In genomic region chr5:140240987-140241706, GRCh38 we compare ENCODE assay signal across 8 cellular contexts.
DNase-seq lines count a peak whose midpoint lies in the region; ATAC-seq and TF ChIP-seq lines count a peak whose summit lies in the region.

No MANE protein-coding gene starts in this region.

- no peak overlapping the region for H2AFZ ChIP-seq in fibroblast of lung (ENCODE audit: low read length)

- ATAC-seq in HG03159 (IDR thresholded peaks at IDR 0.05; ENCODE audit: unreplicated experiment), result no peak
- ATAC-seq in GM18511 (IDR thresholded peaks at IDR 0.05; ENCODE audit: unreplicated experiment), result no peak

- H3K9me3 ChIP-seq in fibroblast of lung (ENCODE audit: control insufficient read depth, insufficient read depth, low read depth, low read length), result no peaks in the 10 kb centered on the region

- H3K4me1 ChIP-seq in fibroblast of lung (ENCODE audit: control insufficient read depth, extremely low read depth, insufficient read depth, low read length), result peaks cover 30% of the 10 kb centered on the region

- H3K36me3 ChIP-seq in fibroblast of lung (ENCODE audit: control insufficient read depth, insufficient read depth, low read length), result no peaks in the 10 kb centered on the region

- DNase-seq in HS-27A (ENCODE audit: low read depth) (peak; percentile 49), SHP77 (lab: John Stamatoyannopoulos, UW) (peak; percentile 89 to 94), fibroblast of lung (ENCODE audit: low read depth in 2 of 2) (peak; percentile 90 to 92), myocyte (ENCODE audit: low read depth) (peak; percentile 97), SIG-M5 (lab: John Stamatoyannopoulos, UW) (no peak)
- no peak for DNase-seq in activated CD8-positive, alpha-beta memory T cell treated with anti-CD3 and anti-CD28 coated beads, Interleukin-2, amount 50 U/mL, for 48 hours

- no peaks in the 10 kb centered on the region for H3K27me3 ChIP-seq in fibroblast of lung (ENCODE audit: control insufficient read depth, insufficient read depth, low read length)

- H3K27ac ChIP-seq in fibroblast of lung (ENCODE audit: insufficient read depth, low read length), result peak overlapping the region; percentile 20

- H3K79me2 ChIP-seq in fibroblast of lung (ENCODE audit: control insufficient read depth, insufficient read depth, low read length), result peaks cover 2% of the 10 kb centered on the region

- no peak overlapping the region for H3K9ac ChIP-seq in fibroblast of lung (ENCODE audit: insufficient read depth, low read length)

- no peaks in the 10 kb centered on the region for H4K20me1 ChIP-seq in fibroblast of lung (ENCODE audit: control insufficient read depth, extremely low read depth, insufficient read depth, low read length)

- TF ChIP-seq CTCF in fibroblast of lung (conservative IDR thresholded peaks at IDR 0.05 in 1 of 2, IDR thresholded peaks at IDR 0.05 in 1 of 2; ENCODE audit: low read depth in 1 of 2, low read length in 2 of 2), result no peak

- H3K4me3 ChIP-seq in fibroblast of lung (replicated peaks in 1 of 4; ENCODE audit: control extremely low read depth in 1 of 4, insufficient read depth in 1 of 4, low read depth in 3 of 4, low read length in 4 of 4), result no peak overlapping the region

- H3K4me2 ChIP-seq in fibroblast of lung (ENCODE audit: extremely low read depth, insufficient read depth, low read length), result peak overlapping the region; percentile 71

Comparison
In these comparisons a context has a peak if more than half of its experiments do, and no peak if none do; other contexts are left out.
1. DNase-seq: peak in HS-27A (single experiment), SHP77 (2 of 2), fibroblast of lung (2 of 2) and myocyte (single experiment); none in activated CD8-positive, alpha-beta memory T cell treated with anti-CD3 and anti-CD28 coated beads, Interleukin-2, amount 50 U/mL, for 48 hours (single experiment) and SIG-M5 (single experiment).